In the genomic region with DNA sequence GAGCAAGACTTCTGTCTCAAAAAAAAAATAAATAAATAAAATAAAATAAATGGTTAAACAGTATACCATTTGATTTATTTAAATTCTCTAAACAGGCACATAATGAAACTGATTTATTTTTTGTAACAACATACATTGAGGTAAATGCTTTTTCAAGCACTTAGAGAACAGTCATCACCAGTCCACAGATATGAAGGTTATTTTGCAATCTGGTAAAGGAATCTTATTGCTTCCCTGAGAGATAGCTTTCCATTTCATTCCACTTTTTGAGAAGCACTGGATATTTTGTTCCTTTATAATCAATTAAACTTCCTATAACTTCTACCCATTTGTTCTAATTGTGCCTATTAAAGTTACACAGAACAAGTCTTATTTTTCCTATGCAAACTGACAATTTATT, we compare ENCODE assay signal across 2 cellular contexts.
TF ChIP-seq lines count a peak whose summit lies in the region.

No MANE protein-coding gene starts in this region.

TF ChIP-seq in IMR-90, 13 proteins besides CTCF, POLR2A, EP300 and RAD21:
- TF ChIP-seq MXI1 (IDR thresholded peaks at IDR 0.05; ENCODE audit: borderline replicate concordance, low read depth, low read length) (no peak), MAZ (IDR thresholded peaks at IDR 0.05; ENCODE audit: borderline replicate concordance, low read depth, low read length) (no peak), CEBPB (IDR thresholded peaks at IDR 0.05; ENCODE audit: low read depth, low read length) (peak; percentile 81)
TF ChIP-seq in IMR-90: peak in this region for 1.

TF ChIP-seq in GM12878, 131 proteins besides CTCF, POLR2A, EP300 and RAD21:
- TF ChIP-seq CREB1 (IDR thresholded peaks at IDR 0.05; ENCODE audit: low read depth) (no peak), IRF5 (IDR thresholded peaks at IDR 0.05; ENCODE audit: borderline replicate concordance) (no peak), HCFC1 (IDR thresholded peaks at IDR 0.05; ENCODE audit: low read length) (no peak), YY1 (IDR thresholded peaks at IDR 0.05; ENCODE audit: low read depth, low read length) (no peak), ZSCAN29 (IDR thresholded peaks at IDR 0.05) (no peak), IKZF1 (conservative IDR thresholded peaks at IDR 0.05) (no peak), STAT3 (IDR thresholded peaks at IDR 0.05; ENCODE audit: low read depth, low read length) (no peak), GABPA (IDR thresholded peaks at IDR 0.05; ENCODE audit: low read depth) (no peak), POLR2AphosphoS5 (IDR thresholded peaks at IDR 0.05; ENCODE audit: low read length) (no peak), CBFB (IDR thresholded peaks at IDR 0.05; ENCODE audit: low read depth) (no peak), BMI1 (IDR thresholded peaks at IDR 0.05; ENCODE audit: borderline replicate concordance) (no peak), ASH2L (IDR thresholded peaks at IDR 0.05; ENCODE audit: borderline replicate concordance, low read depth) (no peak), ESRRA (IDR thresholded peaks at IDR 0.05; ENCODE audit: low read length) (no peak), RELB (IDR thresholded peaks at IDR 0.05; ENCODE audit: low read depth) (no peak)
- TF ChIP-seq, protein P1, sequence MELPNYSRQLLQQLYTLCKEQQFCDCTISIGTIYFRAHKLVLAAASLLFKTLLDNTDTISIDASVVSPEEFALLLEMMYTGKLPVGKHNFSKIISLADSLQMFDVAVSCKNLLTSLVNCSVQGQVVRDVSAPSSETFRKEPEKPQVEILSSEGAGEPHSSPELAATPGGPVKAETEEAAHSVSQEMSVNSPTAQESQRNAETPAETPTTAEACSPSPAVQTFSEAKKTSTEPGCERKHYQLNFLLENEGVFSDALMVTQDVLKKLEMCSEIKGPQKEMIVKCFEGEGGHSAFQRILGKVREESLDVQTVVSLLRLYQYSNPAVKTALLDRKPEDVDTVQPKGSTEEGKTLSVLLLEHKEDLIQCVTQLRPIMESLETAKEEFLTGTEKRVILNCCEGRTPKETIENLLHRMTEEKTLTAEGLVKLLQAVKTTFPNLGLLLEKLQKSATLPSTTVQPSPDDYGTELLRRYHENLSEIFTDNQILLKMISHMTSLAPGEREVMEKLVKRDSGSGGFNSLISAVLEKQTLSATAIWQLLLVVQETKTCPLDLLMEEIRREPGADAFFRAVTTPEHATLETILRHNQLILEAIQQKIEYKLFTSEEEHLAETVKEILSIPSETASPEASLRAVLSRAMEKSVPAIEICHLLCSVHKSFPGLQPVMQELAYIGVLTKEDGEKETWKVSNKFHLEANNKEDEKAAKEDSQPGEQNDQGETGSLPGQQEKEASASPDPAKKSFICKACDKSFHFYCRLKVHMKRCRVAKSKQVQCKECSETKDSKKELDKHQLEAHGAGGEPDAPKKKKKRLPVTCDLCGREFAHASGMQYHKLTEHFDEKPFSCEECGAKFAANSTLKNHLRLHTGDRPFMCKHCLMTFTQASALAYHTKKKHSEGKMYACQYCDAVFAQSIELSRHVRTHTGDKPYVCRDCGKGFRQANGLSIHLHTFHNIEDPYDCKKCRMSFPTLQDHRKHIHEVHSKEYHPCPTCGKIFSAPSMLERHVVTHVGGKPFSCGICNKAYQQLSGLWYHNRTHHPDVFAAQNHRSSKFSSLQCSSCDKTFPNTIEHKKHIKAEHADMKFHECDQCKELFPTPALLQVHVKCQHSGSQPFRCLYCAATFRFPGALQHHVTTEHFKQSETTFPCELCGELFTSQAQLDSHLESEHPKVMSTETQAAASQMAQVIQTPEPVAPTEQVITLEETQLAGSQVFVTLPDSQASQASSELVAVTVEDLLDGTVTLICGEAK (IDR thresholded peaks at IDR 0.05; ENCODE audit: borderline replicate concordance): no peak
